Comparison of ENCODE assay signal across 19 cellular contexts in the genomic region with DNA sequence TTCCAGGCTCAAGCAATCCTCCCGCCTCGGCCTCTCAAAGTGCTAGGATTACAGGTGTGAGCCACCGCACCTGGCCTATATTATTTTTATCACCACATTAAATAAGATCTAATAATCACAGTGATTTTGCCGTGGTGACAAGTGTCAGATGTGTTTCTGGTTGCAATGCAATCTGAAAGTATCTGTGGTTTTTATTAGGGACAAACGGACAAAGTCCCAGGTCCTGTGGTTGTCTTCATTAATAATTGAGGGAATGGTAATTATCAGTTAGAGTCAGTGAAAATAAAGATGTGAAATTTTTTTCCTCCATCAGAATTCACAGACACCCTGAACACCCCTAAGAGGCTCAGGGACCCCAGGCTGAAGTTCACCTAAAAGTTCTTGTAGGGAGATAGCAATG. TPM values are rescaled to one million over a fixed set of nuclear protein-coding genes. Genes with fewer than 3 reads are reported as not detected.
DNase-seq lines count a peak whose midpoint lies in the region; ATAC-seq and TF ChIP-seq lines count a peak whose summit lies in the region.
"Had no signal": no experiment of that assay in that cellular context is flagged by ENCODE, and none has a peak within 500 bp of the region (broad histone marks: within the 10 kb centered on the region; RNA-seq: fewer than 3 reads in every experiment).

No MANE protein-coding gene starts in this region.

- peaks cover 7% of the 10 kb centered on the region for H3K36me3 Mint-ChIP-seq in T-helper 1 cell treated with Interleukin-12 subunit alpha and Interleukin-12 subunit beta and Interleukin-4 antibody, amounts not matched to agents 30 μg/mL and 1 μg/mL, for 36 hours (ENCODE audit: low read depth)
- peaks cover 11% of the 10 kb centered on the region; the same call in 1 of the 2 replicates for H3K36me3 Mint-ChIP-seq in HFFc6 (ENCODE audit: low read depth)
- peaks cover 19% of the 10 kb centered on the region for H3K36me3 Mint-ChIP-seq in activated naive CD8-positive, alpha-beta T cell treated with anti-CD3 and anti-CD28 coated beads for 36 hours
- peaks cover 12% of the 10 kb centered on the region for H3K36me3 Mint-ChIP-seq in nephron (ENCODE audit: low read depth)

- H3K27ac ChIP-seq in smooth muscle cell (ENCODE audit: low read depth), result no peak overlapping the region
- no peak overlapping the region for H3K27ac ChIP-seq in right cardiac atrium (ENCODE audit: low read length)
- H3K27ac ChIP-seq: ovary, SJSA1 had no signal

- ATAC-seq in right cardiac atrium, result no peak

- H3K4me1 Mint-ChIP-seq in T-helper 1 cell treated with Interleukin-12 subunit alpha and Interleukin-12 subunit beta and Interleukin-4 antibody, amounts not matched to agents 30 μg/mL and 1 μg/mL, for 36 hours (ENCODE audit: low read depth), result peaks cover 18% of the 10 kb centered on the region
- peaks cover 19% of the 10 kb centered on the region for H3K4me1 Mint-ChIP-seq in HFFc6 (ENCODE audit: low read depth)
- peaks cover 16% of the 10 kb centered on the region for H3K4me1 Mint-ChIP-seq in activated naive CD8-positive, alpha-beta T cell treated with anti-CD3 and anti-CD28 coated beads for 36 hours
- H3K4me1 Mint-ChIP-seq in nephron, result peaks cover 10% of the 10 kb centered on the region

- H3K79me2 ChIP-seq in smooth muscle cell (ENCODE audit: low read depth), result peaks cover 11% of the 10 kb centered on the region

- H3K4me3 ChIP-seq in smooth muscle cell (no peak overlapping the region), right cardiac atrium (ENCODE audit: low read length) (no peak overlapping the region)

- no peak for TF ChIP-seq CTCF in HFFc6 (IDR thresholded peaks at IDR 0.05)
- TF ChIP-seq CTCF in nephron (IDR thresholded peaks at IDR 0.05; ENCODE audit: unreplicated experiment in 3 of 3), result no peak
- no peak for TF ChIP-seq CTCF in smooth muscle cell (IDR thresholded peaks at IDR 0.05; ENCODE audit: borderline replicate concordance, insufficient read depth, poor library complexity, severe bottlenecking)

- DNase-seq in T-helper 1 cell (no peak), HFFc6 (no peak), NOMO-1 (lab: John Stamatoyannopoulos, UW; ENCODE audit: unreplicated experiment in 2 of 2) (no peak), smooth muscle cell (lab: John Stamatoyannopoulos, UW; ENCODE audit: unreplicated experiment) (no peak), right cardiac atrium (no peak)
- no peak for DNase-seq in activated naive CD8-positive, alpha-beta T cell treated with anti-CD3 and anti-CD28 coated beads for 36 hours
- DNase-seq: central memory CD4-positive, alpha-beta T cell; DMS79 treated with DMSO at 0.1 percent for 48 hours; hypothalamus; kidney glomerular epithelial cell; NCI-H2029; NCI-H524; ovary; stimulated activated CD4-positive, alpha-beta T cell treated with anti-CD3 and anti-CD28 coated beads, Interleukin-4, amount 100 ng/mL, for 4 hours had no signal

- H3K36me3 ChIP-seq in smooth muscle cell (ENCODE audit: low read depth), result no peaks in the 10 kb centered on the region
- H3K36me3 ChIP-seq: ovary had no signal

- H3F3A ChIP-seq in smooth muscle cell (ENCODE audit: low read depth), result peaks cover 4% of the 10 kb centered on the region

- H3K9me3 ChIP-seq in smooth muscle cell (replicated peaks; ENCODE audit: low read depth) (no peaks in the 10 kb centered on the region), right cardiac atrium (ENCODE audit: control insufficient read depth, low read length) (no peaks in the 10 kb centered on the region)
- H3K9me3 ChIP-seq: BLaER1, ovary, SJSA1, tibial nerve had no signal

- H3K27me3 Mint-ChIP-seq in T-helper 1 cell treated with Interleukin-12 subunit alpha and Interleukin-12 subunit beta and Interleukin-4 antibody, amounts not matched to agents 30 μg/mL and 1 μg/mL, for 36 hours (ENCODE audit: low read depth), result no peaks in the 10 kb centered on the region
- H3K27me3 Mint-ChIP-seq in HFFc6 (ENCODE audit: insufficient read depth), result peaks cover 1% of the 10 kb centered on the region; the same call in 1 of the 2 replicates
- no peaks in the 10 kb centered on the region for H3K27me3 Mint-ChIP-seq in activated naive CD8-positive, alpha-beta T cell treated with anti-CD3 and anti-CD28 coated beads for 36 hours
- peaks cover 7% of the 10 kb centered on the region for H3K27me3 Mint-ChIP-seq in nephron (ENCODE audit: low read depth)

- intact Hi-C loops in right cardiac atrium (cut with DNase I), result no loop called here

- no peak overlapping the region for H3K9ac ChIP-seq in smooth muscle cell (ENCODE audit: low read depth)

- no peaks in the 10 kb centered on the region for H3K9me3 Mint-ChIP-seq in T-helper 1 cell treated with Interleukin-12 subunit alpha and Interleukin-12 subunit beta and Interleukin-4 antibody, amounts not matched to agents 30 μg/mL and 1 μg/mL, for 36 hours
- H3K9me3 Mint-ChIP-seq in HFFc6, result no peaks in the 10 kb centered on the region
- H3K9me3 Mint-ChIP-seq in activated naive CD8-positive, alpha-beta T cell treated with anti-CD3 and anti-CD28 coated beads for 36 hours, result no peaks in the 10 kb centered on the region
- H3K9me3 Mint-ChIP-seq in nephron, result no peaks in the 10 kb centered on the region

- no peaks in the 10 kb centered on the region for H3K4me1 ChIP-seq in smooth muscle cell (ENCODE audit: low read depth)
- H3K4me1 ChIP-seq in right cardiac atrium (ENCODE audit: control insufficient read depth, insufficient read depth, low read length), result peaks cover 3% of the 10 kb centered on the region

- no peaks in the 10 kb centered on the region for H3K27me3 ChIP-seq in smooth muscle cell (ENCODE audit: low read depth)
- no peaks in the 10 kb centered on the region for H3K27me3 ChIP-seq in right cardiac atrium (ENCODE audit: control insufficient read depth, insufficient read depth)
- H3K27me3 ChIP-seq: BLaER1, ovary, SJSA1, tibial nerve had no signal

- WGBS in smooth muscle cell (ENCODE audit: low lambda C conversion rate), result 97% methylated on average over 5 of the region's 5 CpGs
- WGBS in right cardiac atrium, result 92% methylated on average over 5 of the region's 5 CpGs

- peak overlapping the region; percentile 53 for H3K4me3 Mint-ChIP-seq in T-helper 1 cell treated with Interleukin-12 subunit alpha and Interleukin-12 subunit beta and Interleukin-4 antibody, amounts not matched to agents 30 μg/mL and 1 μg/mL, for 36 hours
- H3K4me3 Mint-ChIP-seq in HFFc6 (peak overlapping the region; percentile 52; the same call in 1 of the 2 replicates), nephron (peak overlapping the region; percentile 68 to 79 (median 78))
- H3K4me3 Mint-ChIP-seq in activated naive CD8-positive, alpha-beta T cell treated with anti-CD3 and anti-CD28 coated beads for 36 hours, result peak overlapping the region; percentile 14

- H2AFZ ChIP-seq in smooth muscle cell (ENCODE audit: low read depth), result no peak overlapping the region

- H3K4me2 ChIP-seq in smooth muscle cell, result no peak overlapping the region

- peak overlapping the region; percentile 9 for H3K27ac Mint-ChIP-seq in T-helper 1 cell treated with Interleukin-12 subunit alpha and Interleukin-12 subunit beta and Interleukin-4 antibody, amounts not matched to agents 30 μg/mL and 1 μg/mL, for 36 hours
- H3K27ac Mint-ChIP-seq in HFFc6 (no peak overlapping the region), nephron (peak overlapping the region in 2 of 3 experiments; percentile 17 to 31)
- no peak overlapping the region for H3K27ac Mint-ChIP-seq in activated naive CD8-positive, alpha-beta T cell treated with anti-CD3 and anti-CD28 coated beads for 36 hours

- peaks cover 8% of the 10 kb centered on the region for H4K20me1 ChIP-seq in smooth muscle cell (ENCODE audit: low read depth)

RNA-seq across cellular contexts. Expression of gene TICAM1, which starts 1.3 kb away (rescaled TPM):
- 10 to 100 TPM; 16.4 to 21.6 (median 18.4) TPM for total RNA-seq in HFFc6 (2021; fragmentation: NEBNext Ultra II Directional; extraction: Animal tissue kit (Norgen Biotek cat#: 25700))
- 10 to 100 TPM; 18.4 to 19.5 TPM for total RNA-seq in activated naive CD8-positive, alpha-beta T cell treated with anti-CD3 and anti-CD28 coated beads for 36 hours
- 3.5 and 4.6 TPM in 2 replicates for total RNA-seq in smooth muscle cell
- polyA plus RNA-seq in smooth muscle cell, result 13.9 and 22.9 TPM in 2 replicates
- 1 to 10 TPM; 5.8 to 6.9 (median 6.7) TPM for total RNA-seq in right cardiac atrium
- 5.3 TPM for polyA plus RNA-seq in right cardiac atrium

RNA-seq across cellular contexts. Expression of gene PLIN3, which starts 34.7 kb away (rescaled TPM):
- 100 to 1,000 TPM; 250 to 300 (median 266) TPM for total RNA-seq in HFFc6 (2021; fragmentation: NEBNext Ultra II Directional; extraction: Animal tissue kit (Norgen Biotek cat#: 25700))
- total RNA-seq in activated naive CD8-positive, alpha-beta T cell treated with anti-CD3 and anti-CD28 coated beads for 36 hours, result 10 to 100 TPM; 14.6 to 14.7 TPM
- total RNA-seq in smooth muscle cell (101 and 102 TPM in 2 replicates), right cardiac atrium (10 to 100 TPM; 26.5 to 32.2 (median 28.5) TPM)
- polyA plus RNA-seq in smooth muscle cell (176 and 202 TPM in 2 replicates), right cardiac atrium (16.9 TPM)

RNA-seq across cellular contexts. Expression of gene FEM1A, which starts 41.2 kb away (rescaled TPM):
- 10 to 100 TPM in 1 of 6 experiments, 1 to 10 TPM in 5; 8.4 to 10.2 (median 9.0) TPM for total RNA-seq in HFFc6 (2021; fragmentation: NEBNext Ultra II Directional; extraction: Animal tissue kit (Norgen Biotek cat#: 25700))
- 10 to 100 TPM; 21.8 to 22.5 TPM for total RNA-seq in activated naive CD8-positive, alpha-beta T cell treated with anti-CD3 and anti-CD28 coated beads for 36 hours
- total RNA-seq in smooth muscle cell (6.8 and 7.1 TPM in 2 replicates), right cardiac atrium (10 to 100 TPM; 23.4 to 28.3 (median 27.9) TPM)
- polyA plus RNA-seq in smooth muscle cell (1.5 and 1.6 TPM in 2 replicates), right cardiac atrium (20.1 TPM)

Comparison
In these comparisons a context has a peak if more than half of its experiments do, and no peak if none do; other contexts are left out.
1. H3K27ac Mint-ChIP-seq: peak in T-helper 1 cell treated with Interleukin-12 subunit alpha and Interleukin-12 subunit beta and Interleukin-4 antibody, amounts not matched to agents 30 μg/mL and 1 μg/mL, for 36 hours (single experiment) and nephron (2 of 3); none in HFFc6 (single experiment) and activated naive CD8-positive, alpha-beta T cell treated with anti-CD3 and anti-CD28 coated beads for 36 hours (single experiment).
2. H3K4me3 Mint-ChIP-seq: peak in every context shown above with its lines; median percentile 78 in nephron; 53 in T-helper 1 cell treated with Interleukin-12 subunit alpha and Interleukin-12 subunit beta and Interleukin-4 antibody, amounts not matched to agents 30 μg/mL and 1 μg/mL, for 36 hours; 52 in HFFc6; 14 in activated naive CD8-positive, alpha-beta T cell treated with anti-CD3 and anti-CD28 coated beads for 36 hours.